Comparison of ENCODE assay signal across 8 cellular contexts in genomic region chr10:624605-625334, GRCh38.
DNase-seq lines count a peak whose midpoint lies in the region; ATAC-seq and TF ChIP-seq lines count a peak whose summit lies in the region.

No MANE protein-coding gene starts in this region.

- H3K27me3 Mint-ChIP-seq in H9 (ENCODE audit: low read depth) (no peaks in the 10 kb centered on the region; the same call in 1 of the 2 replicates), endothelial cell (ENCODE audit: unreplicated experiment) (peaks cover 5% of the 10 kb centered on the region)

- H3K4me1 ChIP-seq in H9 (ENCODE audit: insufficient read depth, low read length) (peaks cover 7% of the 10 kb centered on the region; the same call in 1 of the 2 replicates), neuron (ENCODE audit: insufficient read depth, low read length) (peaks cover 37% of the 10 kb centered on the region), Karpas-422 (ENCODE audit: low read length) (peaks cover 9% of the 10 kb centered on the region), PC-3 (ENCODE audit: insufficient read depth, low read length) (no peaks in the 10 kb centered on the region)

- no peaks in the 10 kb centered on the region for H3K79me1 ChIP-seq in H9 (ENCODE audit: insufficient read depth, low read depth, low read length, poor library complexity, severe bottlenecking)

- no peak overlapping the region for H2BK5ac ChIP-seq in H9 (ENCODE audit: insufficient read length, low read length)

- no peaks in the 10 kb centered on the region; the same call in 1 of the 2 replicates for H3K79me2 ChIP-seq in H9 (ENCODE audit: insufficient read depth, low read length)
- H3K79me2 ChIP-seq in Karpas-422 (ENCODE audit: low read length): no peaks in the 10 kb centered on the region
- no peaks in the 10 kb centered on the region for H3K79me2 ChIP-seq in PC-3 (ENCODE audit: low read length)

- H3K36me3 Mint-ChIP-seq in H9 (ENCODE audit: insufficient read depth in 1 of 3, low read depth in 3 of 3) (peaks cover 0 to 4% (median 0%) of the 10 kb centered on the region in 3 experiments; a peak in 4 of 7 replicates), endothelial cell (ENCODE audit: low read depth, unreplicated experiment) (no peaks in the 10 kb centered on the region)

- no peak overlapping the region; the same call in 1 of the 2 replicates for H3K14ac ChIP-seq in H9 (ENCODE audit: insufficient read depth, low read length)

- intact Hi-C loops in PC-3 (cut with micrococcal nuclease): no loop called here

- H3K27me3 ChIP-seq in H9 (ENCODE audit: insufficient read depth, low read length): no peaks in the 10 kb centered on the region
- no peaks in the 10 kb centered on the region for H3K27me3 ChIP-seq in neuron (ENCODE audit: insufficient read depth, low read length)
- H3K27me3 ChIP-seq in Karpas-422 (ENCODE audit: low read length): no peaks in the 10 kb centered on the region
- no peaks in the 10 kb centered on the region for H3K27me3 ChIP-seq in PC-3 (ENCODE audit: low read length)

- peak overlapping the region; percentile 39 for H3K4me3 ChIP-seq in neuron (ENCODE audit: low read length)
- H3K4me3 ChIP-seq in Karpas-422 (ENCODE audit: low read length): no peak overlapping the region
- no peak overlapping the region for H3K4me3 ChIP-seq in PC-3 (ENCODE audit: low read length)

- no peak overlapping the region for H4K91ac ChIP-seq in H9 (ENCODE audit: insufficient read length, low read depth, low read length)

- H3K23me2 ChIP-seq in H9 (ENCODE audit: insufficient read length, low read depth, low read length, poor library complexity, severe bottlenecking): no peaks in the 10 kb centered on the region

- H3K9ac ChIP-seq in H9 (ENCODE audit: extremely low read depth, insufficient read length, low read length): no peak overlapping the region
- H3K9ac ChIP-seq in Karpas-422 (ENCODE audit: low read length): no peak overlapping the region
- H3K9ac ChIP-seq in PC-3 (ENCODE audit: low read length): no peak overlapping the region

- H3K36me3 ChIP-seq in neuron (ENCODE audit: insufficient read depth, low read length) (peaks cover 6% of the 10 kb centered on the region), Karpas-422 (ENCODE audit: insufficient read depth, low read length) (no peaks in the 10 kb centered on the region), PC-3 (ENCODE audit: low read depth, low read length) (no peaks in the 10 kb centered on the region)

- no peak overlapping the region for H3T11ph ChIP-seq in H9 (ENCODE audit: low read length)

- WGBS in H9 (ENCODE audit: extremely low coverage, insufficient read length, low lambda C conversion rate): no CpG with 5 or more reads among the region's 35 CpGs

- no peak overlapping the region for H3K27ac ChIP-seq in H9 (ENCODE audit: insufficient read length, low read depth, low read length)
- H3K27ac ChIP-seq in Karpas-422 (ENCODE audit: low read length): no peak overlapping the region
- H3K27ac ChIP-seq in PC-3 (ENCODE audit: low read length): no peak overlapping the region

- H3K23ac ChIP-seq in H9 (ENCODE audit: insufficient read length, low read depth, low read length): no peak overlapping the region

- peak overlapping the region; percentile 6 for H3K4me2 ChIP-seq in H9 (ENCODE audit: insufficient read depth, insufficient read length, low read length)
- H3K4me2 ChIP-seq in Karpas-422 (ENCODE audit: low read depth, low read length, poor library complexity, severe bottlenecking): no peak overlapping the region
- no peak overlapping the region for H3K4me2 ChIP-seq in PC-3 (ENCODE audit: low read length)

- H2BK15ac ChIP-seq in H9 (ENCODE audit: low read depth, low read length): no peak overlapping the region

- no peak overlapping the region for H2BK12ac ChIP-seq in H9 (ENCODE audit: insufficient read length, low read depth, low read length)

- H3K9me2 ChIP-seq in Karpas-422 (replicated peaks; ENCODE audit: insufficient read depth, low read length) (no peaks in the 10 kb centered on the region), PC-3 (replicated peaks; ENCODE audit: low read length) (no peaks in the 10 kb centered on the region)

- peak; percentile 83 for DNase-seq in H9
- peak; percentile 98 for DNase-seq in foreskin melanocyte
- no peak for DNase-seq in Karpas-422
- DNase-seq in PC-3: no peak
- no peak for DNase-seq in AG20443 (ENCODE audit: low spot score)
- DNase-seq in endothelial cell (ENCODE audit: low spot score): no peak

- no peaks in the 10 kb centered on the region for H3F3A ChIP-seq in PC-3 (ENCODE audit: low read length, unreplicated experiment)

- H3K4me3 Mint-ChIP-seq in H9 (peak overlapping the region; percentile 52 to 60), endothelial cell (ENCODE audit: unreplicated experiment) (no peak overlapping the region)

- H3K18ac ChIP-seq in H9 (ENCODE audit: insufficient read length, low read depth, low read length): no peak overlapping the region

- H2AFZ ChIP-seq in H9 (ENCODE audit: low read length): no peak overlapping the region
- no peak overlapping the region for H2AFZ ChIP-seq in neuron (ENCODE audit: low read depth, low read length)
- H2AFZ ChIP-seq in Karpas-422 (ENCODE audit: low read length): no peak overlapping the region
- no peak overlapping the region for H2AFZ ChIP-seq in PC-3 (ENCODE audit: low read length)

- CTCF ChIA-PET in PC-3 (lab: Charles Lee): no interaction called here

- no peak overlapping the region for H2AK5ac ChIP-seq in H9 (ENCODE audit: insufficient read length, low read length)

- H3K9me3 Mint-ChIP-seq in H9 (no peaks in the 10 kb centered on the region), endothelial cell (ENCODE audit: unreplicated experiment) (no peaks in the 10 kb centered on the region)

- H3K56ac ChIP-seq in H9 (ENCODE audit: insufficient read length, low read depth, low read length): no peak overlapping the region

- H4K20me1 ChIP-seq in H9 (ENCODE audit: control insufficient read depth, insufficient read depth, insufficient read length) (peaks cover 2% of the 10 kb centered on the region), Karpas-422 (ENCODE audit: insufficient read depth, low read depth, low read length) (no peaks in the 10 kb centered on the region), PC-3 (ENCODE audit: low read length) (no peaks in the 10 kb centered on the region)

- H3K27ac Mint-ChIP-seq in H9: peak overlapping the region; percentile 12 to 97 (median 56); a peak in 4 of 7 replicates
- H3K27ac Mint-ChIP-seq in endothelial cell (ENCODE audit: unreplicated experiment): no peak overlapping the region

- ATAC-seq in SK-N-SH treated with all-trans-retinoic acid at 6 μM for 48 hours (peak; percentile 78), PC-3 (no peak)

- no peak overlapping the region for H2BK20ac ChIP-seq in H9 (ENCODE audit: low read depth, low read length, poor library complexity, severe bottlenecking)

- no peaks in the 10 kb centered on the region for H3K9me3 ChIP-seq in H9 (ENCODE audit: control insufficient read depth, low read depth, low read length)
- H3K9me3 ChIP-seq in neuron (ENCODE audit: low read length): peaks cover 4% of the 10 kb centered on the region
- H3K9me3 ChIP-seq in Karpas-422 (ENCODE audit: low read length): no peaks in the 10 kb centered on the region
- no peaks in the 10 kb centered on the region for H3K9me3 ChIP-seq in PC-3 (ENCODE audit: low read length)

- TF ChIP-seq CTCF in H9 (conservative IDR thresholded peaks at IDR 0.05) (no peak), PC-3 (conservative IDR thresholded peaks at IDR 0.05; ENCODE audit: low read depth, low read length) (no peak), endothelial cell (IDR thresholded peaks at IDR 0.05; ENCODE audit: unreplicated experiment) (no peak)

- no TSS peak for BruUV-seq in PC-3 (replicated peaks; lab: Mats Ljungman, UMichigan)

- no peak overlapping the region for H4K5ac ChIP-seq in H9 (ENCODE audit: insufficient read length, low read depth, low read length)

- no peak overlapping the region for H3K4ac ChIP-seq in H9 (ENCODE audit: low read depth, low read length)

- no peak overlapping the region for H2BK120ac ChIP-seq in H9 (ENCODE audit: low read depth, low read length, poor library complexity, severe bottlenecking)

- peaks cover 28 to 43% of the 10 kb centered on the region in 2 experiments for H3K4me1 Mint-ChIP-seq in H9
- H3K4me1 Mint-ChIP-seq in endothelial cell (ENCODE audit: unreplicated experiment): no peaks in the 10 kb centered on the region

- POLR2A ChIA-PET in PC-3 (lab: Charles Lee; ENCODE audit: unreplicated experiment): no interaction called here

- H4K8ac ChIP-seq in H9 (replicated peaks; ENCODE audit: insufficient read length, low read depth, low read length): no peak overlapping the region

TF ChIP-seq in SK-N-SH treated with all-trans-retinoic acid at 6 μM for 48 hours, 23 proteins besides CTCF, POLR2A, EP300 and RAD21:
- TF ChIP-seq CSDC2 (CRISPR knock-in tag; IDR thresholded peaks at IDR 0.05) (no peak), ZC3H10 (CRISPR knock-in tag; IDR thresholded peaks at IDR 0.05) (no peak), GLIS3 (CRISPR knock-in tag; IDR thresholded peaks at IDR 0.05) (no peak), ZFP3 (CRISPR knock-in tag; IDR thresholded peaks at IDR 0.05) (no peak), SNAI2 (CRISPR knock-in tag; IDR thresholded peaks at IDR 0.05) (no peak), ISL1 (CRISPR knock-in tag; IDR thresholded peaks at IDR 0.05) (no peak), CREB5 (CRISPR knock-in tag; IDR thresholded peaks at IDR 0.05; ENCODE audit: low read depth) (no peak), ZNF8 (CRISPR knock-in tag; IDR thresholded peaks at IDR 0.05) (no peak), CSRNP3 (CRISPR knock-in tag; IDR thresholded peaks at IDR 0.05) (no peak)

Comparison
In these comparisons a context has a peak if more than half of its experiments do, and no peak if none do; other contexts are left out.
1. DNase-seq: peak in H9 (single experiment) and foreskin melanocyte (single experiment); none in Karpas-422 (single experiment), PC-3 (single experiment), AG20443 (single experiment) and endothelial cell (single experiment).